Comparison of ENCODE assay signal across 24 cellular contexts in genomic region chr9:9275656-9276055, GRCh38.
"Had no signal": no experiment of that assay in that cellular context is flagged by ENCODE, and none has a peak within 500 bp of the region (broad histone marks: within the 10 kb centered on the region; RNA-seq: fewer than 3 reads in every experiment).

No MANE protein-coding gene starts in this region.

- H3K4me3 Mint-ChIP-seq: immature natural killer cell; mesothelial cell of epicardium; naive B cell; natural killer cell; nephron progenitor cell; neural progenitor cell; stimulated activated effector memory CD8-positive, alpha-beta T cell treated with anti-CD3 and anti-CD28 coated beads, Interleukin-12 subunit alpha, Interleukin-12 subunit beta, amount 100 ng/mL, for 72 hours; stimulated activated naive CD8-positive, alpha-beta T cell treated with anti-CD3 and anti-CD28 coated beads, Interleukin-15, Interleukin-2, amounts not matched to agents 100 ng/mL and 50 ng/mL, for 24 hours; type B pancreatic cell had no signal

- H3K27me3 Mint-ChIP-seq: naive B cell; stimulated activated naive CD8-positive, alpha-beta T cell treated with anti-CD3 and anti-CD28 coated beads, Interleukin-15, Interleukin-2, amounts not matched to agents 100 ng/mL and 50 ng/mL, for 24 hours; type B pancreatic cell had no signal

- H3K27ac Mint-ChIP-seq: immature natural killer cell; mesothelial cell of epicardium; naive B cell; natural killer cell; nephron progenitor cell; neural progenitor cell; stimulated activated effector memory CD8-positive, alpha-beta T cell treated with anti-CD3 and anti-CD28 coated beads, Interleukin-12 subunit alpha, Interleukin-12 subunit beta, amount 100 ng/mL, for 72 hours; stimulated activated naive CD8-positive, alpha-beta T cell treated with anti-CD3 and anti-CD28 coated beads, Interleukin-15, Interleukin-2, amounts not matched to agents 100 ng/mL and 50 ng/mL, for 24 hours; type B pancreatic cell had no signal

- FAIRE-seq: islet of Langerhans had no signal

- H3K9me3 Mint-ChIP-seq: mesothelial cell of epicardium, nephron progenitor cell, neural progenitor cell, type B pancreatic cell had no signal

- H3K36me3 Mint-ChIP-seq: immature natural killer cell; mesothelial cell of epicardium; naive B cell; natural killer cell; neural progenitor cell; stimulated activated effector memory CD8-positive, alpha-beta T cell treated with anti-CD3 and anti-CD28 coated beads, Interleukin-12 subunit alpha, Interleukin-12 subunit beta, amount 100 ng/mL, for 72 hours; type B pancreatic cell had no signal

- DNase-seq: immature natural killer cell; kidney; left colon; left lung; lower lobe of right lung; mammary epithelial cell; mesenchymal stem cell; naive B cell; natural killer cell; nephron progenitor cell; ovary; retina; right cardiac atrium; small intestine; spleen; stimulated activated CD4-positive, alpha-beta T cell treated with anti-CD3 and anti-CD28 coated beads, Interleukin-4, amount 100 ng/mL, for 24 hours; stimulated activated naive CD4-positive, alpha-beta T cell; uterus had no signal

- H3K4me1 Mint-ChIP-seq: immature natural killer cell; mesothelial cell of epicardium; naive B cell; natural killer cell; nephron progenitor cell; neural progenitor cell; stimulated activated effector memory CD8-positive, alpha-beta T cell treated with anti-CD3 and anti-CD28 coated beads, Interleukin-12 subunit alpha, Interleukin-12 subunit beta, amount 100 ng/mL, for 72 hours had no signal
